In genomic region chr12:123238330-123238682, GRCh38 we compare ENCODE assay signal across 11 cellular contexts. TPM values are rescaled to one million over a fixed set of nuclear protein-coding genes. Genes with fewer than 3 reads are reported as not detected.
DNase-seq lines count a peak whose midpoint lies in the region; ATAC-seq, FAIRE-seq and TF ChIP-seq lines count a peak whose summit lies in the region.
"Had no signal": no experiment of that assay in that cellular context is flagged by ENCODE, and none has a peak within 500 bp of the region (broad histone marks: within the 10 kb centered on the region; RNA-seq: fewer than 3 reads in every experiment).

No MANE protein-coding gene starts in this region.

- peak overlapping the region; percentile 75 for H3K4me3 Mint-ChIP-seq in T-helper 2 cell treated with Interferon-gamma antibody and Interleukin-4, amounts not matched to agents 5 μg/mL and 100 μg/mL, for 36 hours
- H3K4me3 Mint-ChIP-seq in nephron, result peak overlapping the region; percentile 37 to 62 (median 51)

- H3K9me3 Mint-ChIP-seq in T-helper 2 cell treated with Interferon-gamma antibody and Interleukin-4, amounts not matched to agents 5 μg/mL and 100 μg/mL, for 36 hours, result no peaks in the 10 kb centered on the region
- no peaks in the 10 kb centered on the region for H3K9me3 Mint-ChIP-seq in activated naive CD4-positive, alpha-beta T cell treated with anti-CD3 and anti-CD28 coated beads, Interleukin-2, amount 50 U/mL, for 72 hours
- H3K9me3 Mint-ChIP-seq in nephron, result no peaks in the 10 kb centered on the region

- peak overlapping the region; percentile 89 for H3K27ac Mint-ChIP-seq in T-helper 2 cell treated with Interferon-gamma antibody and Interleukin-4, amounts not matched to agents 5 μg/mL and 100 μg/mL, for 36 hours
- H3K27ac Mint-ChIP-seq in activated naive CD4-positive, alpha-beta T cell treated with anti-CD3 and anti-CD28 coated beads, Interleukin-2, amount 50 U/mL, for 72 hours, result peak overlapping the region; percentile 65 to 86
- H3K27ac Mint-ChIP-seq in nephron, result no peak overlapping the region
- H3K27ac Mint-ChIP-seq: progenitor cell of endocrine pancreas had no signal

- TF ChIP-seq CTCF in nephron (IDR thresholded peaks at IDR 0.05; ENCODE audit: unreplicated experiment in 3 of 3), result peak in 2 of 3 experiments; percentile 5 to 8

- DNase-seq in T-helper 2 cell treated with Interferon-gamma antibody and Interleukin-4, amounts not matched to agents 5 μg/mL and 100 μg/mL, for 36 hours (ENCODE audit: low spot score), result no peak
- DNase-seq in T-helper 2 cell, result no peak
- DNase-seq in activated naive CD4-positive, alpha-beta T cell treated with anti-CD3 and anti-CD28 coated beads, Interleukin-2, amount 50 U/mL, for 72 hours (ENCODE audit: low spot score in 2 of 2), result no peak
- DNase-seq in kidney tubule cell (ENCODE audit: low spot score), result no peak
- DNase-seq in urothelium cell line (ENCODE audit: low spot score), result no peak
- no peak for DNase-seq in NOMO-1 treated with DMSO at 0.1 percent for 48 hours (lab: John Stamatoyannopoulos, UW; ENCODE audit: unreplicated experiment)
- DNase-seq: NCI-H1417 treated with DMSO at 0.1 percent for 48 hours had no signal

- peaks cover 28% of the 10 kb centered on the region for H3K36me3 Mint-ChIP-seq in T-helper 2 cell treated with Interferon-gamma antibody and Interleukin-4, amounts not matched to agents 5 μg/mL and 100 μg/mL, for 36 hours (ENCODE audit: low read depth)
- H3K36me3 Mint-ChIP-seq in activated naive CD4-positive, alpha-beta T cell treated with anti-CD3 and anti-CD28 coated beads, Interleukin-2, amount 50 U/mL, for 72 hours, result peaks cover 19 to 32% of the 10 kb centered on the region in 2 donors
- H3K36me3 Mint-ChIP-seq in nephron (ENCODE audit: low read depth), result peaks cover 19% of the 10 kb centered on the region

- ATAC-seq in activated naive CD4-positive, alpha-beta T cell treated with anti-CD3 and anti-CD28 coated beads, Interleukin-2, amount 50 U/mL, for 72 hours, result no peak

- H3K4me1 Mint-ChIP-seq in T-helper 2 cell treated with Interferon-gamma antibody and Interleukin-4, amounts not matched to agents 5 μg/mL and 100 μg/mL, for 36 hours (ENCODE audit: low read depth), result peaks cover 41% of the 10 kb centered on the region
- H3K4me1 Mint-ChIP-seq in nephron, result peaks cover 28% of the 10 kb centered on the region

- FAIRE-seq in G401.6 (lab: Jason Lieb, UNC) (peak; percentile 57), urothelium cell line (lab: Jason Lieb, UNC) (no peak)
- FAIRE-seq: A204.1 had no signal

- no peaks in the 10 kb centered on the region for H3K27me3 Mint-ChIP-seq in T-helper 2 cell treated with Interferon-gamma antibody and Interleukin-4, amounts not matched to agents 5 μg/mL and 100 μg/mL, for 36 hours (ENCODE audit: low read depth)
- no peaks in the 10 kb centered on the region for H3K27me3 Mint-ChIP-seq in nephron (ENCODE audit: low read depth)
- H3K27me3 Mint-ChIP-seq: progenitor cell of endocrine pancreas had no signal

RNA-seq across cellular contexts. Expression of gene MTRFR, which starts 5.1 kb away (rescaled TPM):
- 10 to 100 TPM; 30.7 to 46.4 TPM for total RNA-seq in activated naive CD4-positive, alpha-beta T cell treated with anti-CD3 and anti-CD28 coated beads, Interleukin-2, amount 50 U/mL, for 72 hours

RNA-seq across cellular contexts. Expression of gene MPHOSPH9, which starts 5.4 kb away (rescaled TPM):
- 100 to 1,000 TPM in 1 of 2 donors, 10 to 100 TPM in 1; 99.0 to 148 TPM for total RNA-seq in activated naive CD4-positive, alpha-beta T cell treated with anti-CD3 and anti-CD28 coated beads, Interleukin-2, amount 50 U/mL, for 72 hours

RNA-seq across cellular contexts. Expression of gene CDK2AP1, which starts 33.4 kb away (rescaled TPM):
- 10 to 100 TPM; 46.0 to 73.6 TPM for total RNA-seq in activated naive CD4-positive, alpha-beta T cell treated with anti-CD3 and anti-CD28 coated beads, Interleukin-2, amount 50 U/mL, for 72 hours

Comparison
In these comparisons a context has a peak if more than half of its experiments do, and no peak if none do; other contexts are left out.
1. H3K27ac Mint-ChIP-seq: peak in T-helper 2 cell treated with Interferon-gamma antibody and Interleukin-4, amounts not matched to agents 5 μg/mL and 100 μg/mL, for 36 hours (single experiment) and activated naive CD4-positive, alpha-beta T cell treated with anti-CD3 and anti-CD28 coated beads, Interleukin-2, amount 50 U/mL, for 72 hours (2 of 2); none in nephron (0 of 3).